1 cellular context compared by ENCODE assay signal in the genomic region with DNA sequence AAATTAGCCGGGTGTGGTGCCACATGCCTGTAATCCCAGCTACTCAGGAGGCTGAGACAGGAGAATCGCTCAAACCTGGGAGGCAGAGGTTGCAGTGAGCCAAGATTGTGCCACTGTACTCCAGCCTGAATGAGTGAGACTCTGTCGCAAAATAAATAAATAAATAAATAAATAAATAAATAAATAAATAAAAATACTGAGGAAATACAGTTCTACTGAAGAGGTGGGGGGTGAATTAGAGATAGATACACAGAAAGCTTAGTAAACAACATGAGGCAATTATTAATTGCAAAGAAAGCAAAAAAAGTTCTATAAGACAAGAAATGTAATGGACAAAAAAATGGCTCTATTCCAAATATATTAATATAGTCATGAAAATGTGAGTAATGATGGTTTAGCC. TPM values are rescaled to one million over a fixed set of nuclear protein-coding genes. Genes with fewer than 3 reads are reported as not detected.
"Had no signal": no experiment of that assay in that cellular context is flagged by ENCODE, and none has a peak within 500 bp of the region (broad histone marks: within the 10 kb centered on the region; RNA-seq: fewer than 3 reads in every experiment).

No MANE protein-coding gene starts in this region.

RNA-seq across cellular contexts. Expression of a gene that starts 29.1 kb away (rescaled TPM):
- total RNA-seq: osteoblast had no signal
